Comparison of ENCODE assay signal across 19 cellular contexts in the genomic region with DNA sequence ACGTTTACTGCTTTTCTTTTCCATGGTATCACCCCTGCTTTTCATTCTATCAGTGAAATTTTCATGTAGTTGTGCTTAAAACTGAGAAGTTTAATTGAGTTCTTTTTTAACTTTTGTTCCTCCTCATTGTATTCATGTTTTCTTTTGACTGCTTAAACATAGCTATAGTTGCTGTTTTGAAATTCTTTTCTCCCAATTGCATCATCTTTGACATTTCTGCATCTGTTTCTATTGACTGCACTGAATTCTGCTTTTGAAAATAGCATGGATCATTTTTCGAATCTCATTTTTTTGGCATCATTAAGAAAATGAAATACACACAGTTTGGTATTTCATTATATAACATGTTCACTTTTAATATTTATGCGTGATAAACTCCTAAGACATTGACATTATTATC.
DNase-seq lines count a peak whose midpoint lies in the region; ATAC-seq and TF ChIP-seq lines count a peak whose summit lies in the region.
"Had no signal": no experiment of that assay in that cellular context is flagged by ENCODE, and none has a peak within 500 bp of the region (broad histone marks: within the 10 kb centered on the region; RNA-seq: fewer than 3 reads in every experiment).

No MANE protein-coding gene starts in this region.

- 95% methylated on average over 3 of the region's 3 CpGs for WGBS in smooth muscle cell (ENCODE audit: low lambda C conversion rate)

- peak overlapping the region; percentile 91 for H3K27ac Mint-ChIP-seq in GM23338
- H3K27ac Mint-ChIP-seq: CD4-positive, alpha-beta memory T cell had no signal

- no peak overlapping the region for H3K4me3 ChIP-seq in GM23338
- no peak overlapping the region for H3K4me3 ChIP-seq in smooth muscle cell
- H3K4me3 ChIP-seq: BLaER1 had no signal

- H2AFZ ChIP-seq in GM23338, result no peak overlapping the region; the same call in 1 of the 2 replicates
- H2AFZ ChIP-seq in smooth muscle cell (ENCODE audit: low read depth), result peak overlapping the region; percentile 65

- no peak overlapping the region for H3K4me3 Mint-ChIP-seq in GM23338
- H3K4me3 Mint-ChIP-seq: CD4-positive, alpha-beta memory T cell had no signal

- H3K27me3 ChIP-seq in GM23338 (ENCODE audit: insufficient read depth), result no peaks in the 10 kb centered on the region
- H3K27me3 ChIP-seq in smooth muscle cell (ENCODE audit: low read depth), result no peaks in the 10 kb centered on the region
- H3K27me3 ChIP-seq: BLaER1 had no signal

- no peaks in the 10 kb centered on the region for H3K9me3 Mint-ChIP-seq in GM23338

- H4K20me1 ChIP-seq in GM23338 (replicated peaks; ENCODE audit: insufficient read depth) (no peaks in the 10 kb centered on the region), smooth muscle cell (ENCODE audit: low read depth) (no peaks in the 10 kb centered on the region)
- H4K20me1 ChIP-seq: BLaER1 had no signal

- H3K27ac ChIP-seq in GM23338 (ENCODE audit: low read depth) (no peak overlapping the region), smooth muscle cell (ENCODE audit: low read depth) (no peak overlapping the region)
- H3K27ac ChIP-seq: BLaER1, HL-60 had no signal

- 0 out of 2 replicates have a peak, but pooled peaks cover 3% of the 10 kb centered on the region for H3K9me2 ChIP-seq in GM23338 (ENCODE audit: insufficient read depth)

- no peak for TF ChIP-seq CTCF in GM23338 (conservative IDR thresholded peaks at IDR 0.05; ENCODE audit: low read depth in 2 of 2)
- no peak for TF ChIP-seq CTCF in smooth muscle cell (IDR thresholded peaks at IDR 0.05; ENCODE audit: borderline replicate concordance, insufficient read depth, poor library complexity, severe bottlenecking)

- H3K4me1 Mint-ChIP-seq in GM23338, result peaks cover 4% of the 10 kb centered on the region; the same call in 2 of the 3 replicates
- H3K4me1 Mint-ChIP-seq: CD4-positive, alpha-beta memory T cell had no signal

- DNase-seq in GM23338 (ENCODE audit: low spot score), result no peak
- peak; percentile 38 for DNase-seq in OCI-M1 (lab: John Stamatoyannopoulos, UW)
- peak; percentile 45 for DNase-seq in fibroblast of gingiva (ENCODE audit: low read depth)
- DNase-seq in smooth muscle cell (lab: John Stamatoyannopoulos, UW; ENCODE audit: unreplicated experiment), result no peak
- no peak for DNase-seq in HK-2 (ENCODE audit: unreplicated experiment)
- DNase-seq in cerebellar nuclear complex (lab: John Stamatoyannopoulos, UW), result no peak
- no peak for DNase-seq in superior temporal gyrus (ENCODE audit: extremely low spot score)
- DNase-seq: Caco-2; CD4-positive, alpha-beta memory T cell; KG1; NCI-H1092 treated with DMSO at 0.1 percent for 48 hours; NCI-H1436 treated with DMSO at 0.1 percent for 48 hours; NCI-H1930; NCI-H2227 treated with DMSO at 0.1 percent for 48 hours; NCI-H510A; NCI-H774 had no signal

- H3K4me1 ChIP-seq in GM23338 (ENCODE audit: insufficient read depth) (no peaks in the 10 kb centered on the region), smooth muscle cell (ENCODE audit: low read depth) (no peaks in the 10 kb centered on the region)
- H3K4me1 ChIP-seq: BLaER1 had no signal

- no peak overlapping the region for H3K9ac ChIP-seq in smooth muscle cell (ENCODE audit: low read depth)
- H3K9ac ChIP-seq: BLaER1 had no signal

- H3K36me3 Mint-ChIP-seq in GM23338 (ENCODE audit: low read depth), result no peaks in the 10 kb centered on the region
- H3K36me3 Mint-ChIP-seq: CD4-positive, alpha-beta memory T cell had no signal

- no peaks in the 10 kb centered on the region for H3K9me3 ChIP-seq in smooth muscle cell (replicated peaks; ENCODE audit: low read depth)
- H3K9me3 ChIP-seq: BLaER1 had no signal

- H3K36me3 ChIP-seq in GM23338 (ENCODE audit: insufficient read depth), result no peaks in the 10 kb centered on the region
- no peaks in the 10 kb centered on the region for H3K36me3 ChIP-seq in smooth muscle cell (ENCODE audit: low read depth)
- H3K36me3 ChIP-seq: BLaER1 had no signal

- no peaks in the 10 kb centered on the region for H3K79me2 ChIP-seq in GM23338 (replicated peaks; ENCODE audit: insufficient read depth)
- no peaks in the 10 kb centered on the region for H3K79me2 ChIP-seq in smooth muscle cell (ENCODE audit: low read depth)

- H3K27me3 Mint-ChIP-seq in GM23338 (ENCODE audit: insufficient read depth, low read depth, poor library complexity), result peaks cover 2% of the 10 kb centered on the region
- H3K27me3 Mint-ChIP-seq: CD4-positive, alpha-beta memory T cell had no signal

- H3K4me2 ChIP-seq in GM23338 (no peak overlapping the region), smooth muscle cell (no peak overlapping the region)
- H3K4me2 ChIP-seq: BLaER1 had no signal

- H3F3A ChIP-seq in GM23338 (replicated peaks; ENCODE audit: low read depth) (no peaks in the 10 kb centered on the region), smooth muscle cell (ENCODE audit: low read depth) (no peaks in the 10 kb centered on the region)

- ATAC-seq in GM23338, result no peak
- ATAC-seq: Right ventricle myocardium inferior had no signal

TF ChIP-seq in GM23338, 12 proteins besides CTCF, POLR2A, EP300 and RAD21 (continues in another document):
- TF ChIP-seq CREB1 (CRISPR knock-in tag; IDR thresholded peaks at IDR 0.05; ENCODE audit: low read depth), result no peak
- TF ChIP-seq ZNF331 (CRISPR knock-in tag; IDR thresholded peaks at IDR 0.05; ENCODE audit: low read depth), result no peak
- no peak for TF ChIP-seq EZH2phosphoT487 (IDR thresholded peaks at IDR 0.05; ENCODE audit: unreplicated experiment)
- no peak for TF ChIP-seq REST (IDR thresholded peaks at IDR 0.05; ENCODE audit: unreplicated experiment)

Comparison
In these comparisons a context has a peak if more than half of its experiments do, and no peak if none do; other contexts are left out.
1. DNase-seq: peak in OCI-M1 (single experiment) and fibroblast of gingiva (single experiment); none in GM23338 (single experiment), smooth muscle cell (single experiment), HK-2 (single experiment), cerebellar nuclear complex (0 of 2) and superior temporal gyrus (single experiment).